32 cellular contexts compared by ENCODE assay signal in the genomic region with DNA sequence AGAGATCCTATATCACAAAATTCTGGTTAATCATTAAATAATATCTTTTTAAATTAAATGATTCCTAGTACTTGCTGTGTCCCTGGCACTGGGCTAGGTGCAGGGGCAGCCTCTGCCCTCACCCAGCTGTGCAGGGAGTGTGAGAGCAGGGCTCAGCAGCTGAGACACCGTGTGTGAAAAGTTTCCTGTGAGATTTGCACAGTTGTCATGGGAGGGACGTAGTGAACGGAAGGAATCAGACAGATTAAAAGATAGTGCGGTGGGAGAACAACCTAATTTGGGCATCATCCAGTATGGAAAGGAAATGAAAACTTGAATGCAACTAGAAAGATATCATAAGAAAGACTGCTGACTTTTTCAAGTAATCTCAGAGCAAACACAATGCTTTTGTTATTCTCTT.
"Had no signal": no experiment of that assay in that cellular context is flagged by ENCODE, and none has a peak within 500 bp of the region (broad histone marks: within the 10 kb centered on the region; RNA-seq: fewer than 3 reads in every experiment).

No MANE protein-coding gene starts in this region.

- H3K27ac Mint-ChIP-seq: activated CD4-positive, alpha-beta memory T cell treated with anti-CD3 and anti-CD28 coated beads for 36 hours; activated CD4-positive, alpha-beta T cell treated with anti-CD3 and anti-CD28 coated beads, Interleukin-2, amount 10 ng/mL, durations not matched to agents 24 days and 14 days; activated naive CD4-positive, alpha-beta T cell treated with anti-CD3 and anti-CD28 coated beads, Interleukin-2, amount 50 U/mL, for 72 hours; activated naive CD8-positive, alpha-beta T cell treated with anti-CD3 and anti-CD28 coated beads, Interleukin-2, amount 50 U/mL, for 24 hours; T-helper 2 cell treated with Interferon-gamma antibody and Interleukin-4, amounts not matched to agents 5 μg/mL and 100 μg/mL, for 36 hours; WTC11 had no signal

- H3K36me3 ChIP-seq: ascending aorta, MG63, SJCRH30 had no signal

- H3K27me3 Mint-ChIP-seq: activated CD4-positive, alpha-beta memory T cell treated with anti-CD3 and anti-CD28 coated beads for 36 hours; activated naive CD8-positive, alpha-beta T cell treated with anti-CD3 and anti-CD28 coated beads, Interleukin-2, amount 50 U/mL, for 24 hours had no signal

- H3K4me3 Mint-ChIP-seq: activated CD4-positive, alpha-beta memory T cell treated with anti-CD3 and anti-CD28 coated beads for 36 hours; activated CD4-positive, alpha-beta T cell treated with anti-CD3 and anti-CD28 coated beads, Interleukin-2, amount 10 ng/mL, durations not matched to agents 24 days and 14 days; activated naive CD8-positive, alpha-beta T cell treated with anti-CD3 and anti-CD28 coated beads, Interleukin-2, amount 50 U/mL, for 24 hours; activated T-cell treated with anti-CD3 and anti-CD28 coated beads, Interleukin-2, amount 50 U/mL, for 4 hours; central memory CD8-positive, alpha-beta T cell; T-helper 2 cell treated with Interferon-gamma antibody and Interleukin-4, amounts not matched to agents 5 μg/mL and 100 μg/mL, for 36 hours; WTC11 had no signal

- H3K4me2 ChIP-seq: KMS-11, SK-N-SH had no signal

- H3K36me3 Mint-ChIP-seq: activated CD4-positive, alpha-beta memory T cell treated with anti-CD3 and anti-CD28 coated beads for 36 hours; activated naive CD4-positive, alpha-beta T cell treated with anti-CD3 and anti-CD28 coated beads, Interleukin-2, amount 50 U/mL, for 72 hours; WTC11 had no signal

- FAIRE-seq: bronchial epithelial cell had no signal

- DNase-seq: activated CD4-positive, alpha-beta memory T cell treated with anti-CD3 and anti-CD28 coated beads for 36 hours; activated CD4-positive, alpha-beta T cell treated with anti-CD3 and anti-CD28 coated beads, Interleukin-2, amount 10 ng/mL, durations not matched to agents 24 days and 14 days; activated CD4-positive, CD25-positive, alpha-beta regulatory T cell treated with anti-CD3 and anti-CD28 coated beads, Interleukin-2, amount 50 U/mL, for 72 hours; activated CD8-positive, alpha-beta memory T cell treated with anti-CD3 and anti-CD28 coated beads for 24 hours; activated effector memory CD4-positive, alpha-beta T cell treated with anti-CD3 and anti-CD28 coated beads, Interleukin-2, amount 50 U/mL, for 16 hours; activated naive CD4-positive, alpha-beta T cell treated with Interleukin-2 at 50 U/mL for 16 hours; activated naive CD8-positive, alpha-beta T cell treated with anti-CD3 and anti-CD28 coated beads, Interleukin-2, amount 50 U/mL, for 24 hours; activated T-cell treated with anti-CD3 and anti-CD28 coated beads, Interleukin-2, amount 50 U/mL, for 4 hours; amniotic stem cell; body of pancreas; MG63; MV-4-11; NCI-H1092 treated with DMSO at 0.1 percent for 48 hours; NCI-H1417 treated with DMSO at 0.1 percent for 48 hours; NCI-H1694; NCI-H2029; NCI-H2107; NCI-H345; NCI-H510A; NCI-H526 treated with DMSO at 0.1 percent for 48 hours; Right ventricle myocardium superior; RPMI8226; SK-N-SH; SW 1271 had no signal

- H3K4me1 Mint-ChIP-seq: activated CD4-positive, alpha-beta T cell treated with anti-CD3 and anti-CD28 coated beads, Interleukin-2, amount 10 ng/mL, durations not matched to agents 24 days and 14 days; activated naive CD8-positive, alpha-beta T cell treated with anti-CD3 and anti-CD28 coated beads, Interleukin-2, amount 50 U/mL, for 24 hours; central memory CD8-positive, alpha-beta T cell had no signal

- H3K9me3 Mint-ChIP-seq: activated CD4-positive, alpha-beta memory T cell treated with anti-CD3 and anti-CD28 coated beads for 36 hours; activated CD4-positive, alpha-beta T cell treated with anti-CD3 and anti-CD28 coated beads, Interleukin-2, amount 10 ng/mL, durations not matched to agents 24 days and 14 days; activated naive CD4-positive, alpha-beta T cell treated with anti-CD3 and anti-CD28 coated beads, Interleukin-2, amount 50 U/mL, for 72 hours; activated naive CD8-positive, alpha-beta T cell treated with anti-CD3 and anti-CD28 coated beads, Interleukin-2, amount 50 U/mL, for 24 hours; activated T-cell treated with anti-CD3 and anti-CD28 coated beads, Interleukin-2, amount 50 U/mL, for 4 hours; central memory CD8-positive, alpha-beta T cell; T-helper 2 cell treated with Interferon-gamma antibody and Interleukin-4, amounts not matched to agents 5 μg/mL and 100 μg/mL, for 36 hours; WTC11 had no signal

- H3K27me3 ChIP-seq: ascending aorta, body of pancreas, MG63, SJCRH30 had no signal

- H3K9me2 ChIP-seq: SK-N-SH had no signal

- ATAC-seq: activated naive CD4-positive, alpha-beta T cell treated with anti-CD3 and anti-CD28 coated beads, Interleukin-2, amount 50 U/mL, for 72 hours; activated naive CD8-positive, alpha-beta T cell treated with anti-CD3 and anti-CD28 coated beads, Interleukin-2, amount 50 U/mL, for 24 hours; activated T-cell treated with anti-CD3 and anti-CD28 coated beads, Interleukin-2, amount 50 U/mL, for 4 hours; body of pancreas; WTC11 had no signal

- H3K9me3 ChIP-seq: ascending aorta, body of pancreas, MG63, SJCRH30, SK-N-SH had no signal

- H3K27ac ChIP-seq: ascending aorta, body of pancreas, KMS-11, SJCRH30 had no signal

- H3K4me3 ChIP-seq: ascending aorta, body of pancreas, MG63, SJCRH30 had no signal

- H3K4me1 ChIP-seq: ascending aorta, body of pancreas, SJCRH30 had no signal

- H3K9ac ChIP-seq: KMS-11, SK-N-SH had no signal
